In genomic region chr2:68499133-68499532, GRCh38 we compare ENCODE assay signal across 26 cellular contexts.
"Had no signal": no experiment of that assay in that cellular context is flagged by ENCODE, and none has a peak within 500 bp of the region (broad histone marks: within the 10 kb centered on the region; RNA-seq: fewer than 3 reads in every experiment).

No MANE protein-coding gene starts in this region.

- H3K4me3 ChIP-seq: colonic mucosa, coronary artery, dorsolateral prefrontal cortex, esophagus muscularis mucosa, esophagus squamous epithelium, gastrocnemius medialis, gastroesophageal sphincter, heart left ventricle, heart right ventricle had no signal

- H3K4me1 ChIP-seq: colonic mucosa, esophagus muscularis mucosa, esophagus squamous epithelium, foreskin keratinocyte, gastrocnemius medialis, gastroesophageal sphincter, heart left ventricle, heart right ventricle had no signal

- H3K9me3 ChIP-seq: colonic mucosa, gastrocnemius medialis had no signal

- DNase-seq: colonic mucosa; cortex of kidney; dermis blood vessel endothelial cell; dorsolateral prefrontal cortex; effector CD4-positive, alpha-beta T cell; effector CD8-positive, alpha-beta T cell; effector memory CD4-positive, alpha-beta T cell; effector memory CD8-positive, alpha-beta T cell; endodermal cell; erythroblast; esophagus squamous epithelium; foreskin fibroblast; foreskin keratinocyte; foreskin melanocyte; gastrocnemius medialis; glutamatergic neuron; head of caudate nucleus; heart left ventricle; heart right ventricle had no signal

- ATAC-seq: effector memory CD8-positive, alpha-beta T cell; esophagus mucosa; foreskin keratinocyte; gastrocnemius medialis; gastroesophageal sphincter; heart left ventricle; heart right ventricle had no signal

- H3K36me3 ChIP-seq: colonic mucosa, esophagus muscularis mucosa, gastrocnemius medialis, gastroesophageal sphincter, heart left ventricle, heart right ventricle had no signal

- H3K27ac ChIP-seq: colonic mucosa, coronary artery, dorsolateral prefrontal cortex, epithelial cell of prostate, esophagus muscularis mucosa, esophagus squamous epithelium, foreskin keratinocyte, gastrocnemius medialis, gastroesophageal sphincter, heart left ventricle, heart right ventricle had no signal

- FAIRE-seq: colon, endothelial cell of umbilical vein had no signal

- H3K27me3 ChIP-seq: colonic mucosa, dorsolateral prefrontal cortex, esophagus muscularis mucosa, esophagus squamous epithelium, foreskin keratinocyte, gastrocnemius medialis, gastroesophageal sphincter, heart left ventricle, heart right ventricle had no signal
